9 cellular contexts compared by ENCODE assay signal in the genomic region with DNA sequence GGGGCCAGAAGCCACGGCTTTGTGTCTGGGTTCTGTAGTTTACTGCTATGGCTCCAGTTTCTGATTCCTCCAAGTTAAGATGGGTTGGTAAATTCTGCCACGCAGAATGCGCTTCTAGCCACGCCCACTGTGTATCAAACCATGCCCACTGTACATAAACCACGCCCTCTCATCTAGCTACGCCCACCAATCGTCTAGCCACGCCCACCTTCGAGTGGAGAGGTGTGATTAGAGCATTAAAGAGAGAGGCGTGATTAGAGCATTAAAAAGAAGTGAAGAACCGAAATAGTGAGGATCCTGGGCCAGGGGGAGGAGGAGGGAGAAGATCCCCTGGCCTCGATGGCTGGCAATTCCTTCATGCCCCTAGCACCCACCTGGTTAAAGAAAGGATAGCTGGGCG. TPM values are rescaled to one million over a fixed set of nuclear protein-coding genes. Genes with fewer than 3 reads are reported as not detected.
DNase-seq lines count a peak whose midpoint lies in the region; ATAC-seq and TF ChIP-seq lines count a peak whose summit lies in the region.
"Had no signal": no experiment of that assay in that cellular context is flagged by ENCODE, and none has a peak within 500 bp of the region (broad histone marks: within the 10 kb centered on the region; RNA-seq: fewer than 3 reads in every experiment).

No MANE protein-coding gene starts in this region.

- in situ Hi-C loops in Caki2 (cut with HindIII; ENCODE audit: low pct_unique_long_range_greater_than_20kb, low sequenced_read_pairs) = no loop called here

- H3K4me1 Mint-ChIP-seq in activated CD4-positive, alpha-beta T cell treated with anti-CD3 and anti-CD28 coated beads, Interleukin-2, amount 10 ng/mL, durations not matched to agents 24 days and 14 days = peaks cover 6% of the 10 kb centered on the region

- no peak for TF ChIP-seq CTCF in dorsolateral prefrontal cortex (IDR thresholded peaks at IDR 0.05 in 54 of 56, conservative IDR thresholded peaks at IDR 0.05 in 2 of 56; ENCODE audit: low read depth in 1 of 56, partially characterized antibody in 56 of 56)

- peaks cover 0 to 9% (median 0%) of the 10 kb centered on the region in 45 donors for H3K27me3 ChIP-seq in dorsolateral prefrontal cortex

- peak; percentile 72 for DNase-seq in Caki2 (ENCODE audit: low read depth)
- DNase-seq in LoVo (ENCODE audit: low spot score) = peak; percentile 18
- peak; percentile 81 for DNase-seq in activated CD4-positive, alpha-beta T cell treated with anti-CD3 and anti-CD28 coated beads, Interleukin-2, amount 10 ng/mL, durations not matched to agents 24 days and 14 days
- peak; percentile 63 to 70 for DNase-seq in left colon
- no peak for DNase-seq in dorsolateral prefrontal cortex
- DNase-seq in kidney tubule cell (ENCODE audit: low spot score) = no peak
- DNase-seq: KG1 had no signal

- peak; percentile 57 for ATAC-seq in left colon
- no peak for ATAC-seq in GM21528 (IDR thresholded peaks at IDR 0.05; ENCODE audit: low FRiP score, unreplicated experiment)
- ATAC-seq in GM19455 (IDR thresholded peaks at IDR 0.05; ENCODE audit: unreplicated experiment) = no peak

- no peak overlapping the region for H3K27ac Mint-ChIP-seq in activated CD4-positive, alpha-beta T cell treated with anti-CD3 and anti-CD28 coated beads, Interleukin-2, amount 10 ng/mL, durations not matched to agents 24 days and 14 days

- no peaks in the 10 kb centered on the region for H3K36me3 Mint-ChIP-seq in activated CD4-positive, alpha-beta T cell treated with anti-CD3 and anti-CD28 coated beads, Interleukin-2, amount 10 ng/mL, durations not matched to agents 24 days and 14 days (ENCODE audit: low read depth)

- no peaks in the 10 kb centered on the region for H3K27me3 Mint-ChIP-seq in activated CD4-positive, alpha-beta T cell treated with anti-CD3 and anti-CD28 coated beads, Interleukin-2, amount 10 ng/mL, durations not matched to agents 24 days and 14 days

- H3K27ac ChIP-seq in dorsolateral prefrontal cortex = no peak overlapping the region

- H3K4me3 ChIP-seq in dorsolateral prefrontal cortex = no peak overlapping the region

- intact Hi-C loops in activated CD4-positive, alpha-beta T cell treated with anti-CD3 and anti-CD28 coated beads, Interleukin-2, amount 10 ng/mL, durations not matched to agents 24 days and 14 days (cut with micrococcal nuclease) = no loop called here
- intact Hi-C loops in left colon (cut with DNase I, micrococcal nuclease) (no loop called here), dorsolateral prefrontal cortex (cut with DNase I) (no loop called here)

- no peaks in the 10 kb centered on the region for H3K9me3 Mint-ChIP-seq in activated CD4-positive, alpha-beta T cell treated with anti-CD3 and anti-CD28 coated beads, Interleukin-2, amount 10 ng/mL, durations not matched to agents 24 days and 14 days

- H3K4me3 Mint-ChIP-seq in activated CD4-positive, alpha-beta T cell treated with anti-CD3 and anti-CD28 coated beads, Interleukin-2, amount 10 ng/mL, durations not matched to agents 24 days and 14 days = no peak overlapping the region

RNA-seq across cellular contexts. Expression of gene ADGRE5, which starts 43.7 kb away (rescaled TPM):
- 80.1 and 111 TPM in 2 replicates for total RNA-seq in Caki2 (2014; rRNA removed; shearing (Covaris generic); ENCODE audit: low replicate concordance)
- total RNA-seq in activated CD4-positive, alpha-beta T cell treated with anti-CD3 and anti-CD28 coated beads, Interleukin-2, amount 10 ng/mL, durations not matched to agents 24 days and 14 days = 206 and 209 TPM in 2 replicates
- 100 to 1,000 TPM; 147 to 173 TPM for total RNA-seq in left colon
- 10 to 100 TPM in 67 of 120 experiments, 1 to 10 TPM in 53; 3.9 to 39.0 (median 10.7) TPM for total RNA-seq in dorsolateral prefrontal cortex

Comparison
In these comparisons a context has a peak if more than half of its experiments do, and no peak if none do; other contexts are left out.
1. DNase-seq: peak in Caki2 (single experiment), LoVo (single experiment), activated CD4-positive, alpha-beta T cell treated with anti-CD3 and anti-CD28 coated beads, Interleukin-2, amount 10 ng/mL, durations not matched to agents 24 days and 14 days (single experiment) and left colon (2 of 2); none in dorsolateral prefrontal cortex (0 of 10) and kidney tubule cell (single experiment).